In genomic region chr14:102019141-102019540, GRCh38 we compare ENCODE assay signal across 23 cellular contexts.
"Had no signal": no experiment of that assay in that cellular context is flagged by ENCODE, and none has a peak within 500 bp of the region (broad histone marks: within the 10 kb centered on the region; RNA-seq: fewer than 3 reads in every experiment).

No MANE protein-coding gene starts in this region.

- H3K27me3 Mint-ChIP-seq: central memory CD8-positive, alpha-beta T cell; dendritic cell treated with granulocyte-macrophage colony-stimulating factor and Interleukin-4, amounts not matched to agents 40 ng/mL and 50 ng/mL, for 4 days; effector memory CD8-positive, alpha-beta T cell had no signal

- H3K27me3 ChIP-seq: brain microvascular endothelial cell, gastroesophageal sphincter, neutrophil, right atrium auricular region, transverse colon, vagina had no signal

- H3K4me1 ChIP-seq: gastroesophageal sphincter, left ventricle myocardium inferior, right atrium auricular region, transverse colon, vagina had no signal

- H3K27ac ChIP-seq: brain microvascular endothelial cell, gastroesophageal sphincter, left ventricle myocardium inferior, neutrophil, right atrium auricular region, transverse colon, vagina had no signal

- H3K4me3 ChIP-seq: gastroesophageal sphincter, left ventricle myocardium inferior, mucosa of descending colon, right atrium auricular region, skin epidermis, transverse colon, vagina had no signal

- H3K4me3 Mint-ChIP-seq: central memory CD8-positive, alpha-beta T cell; dendritic cell treated with granulocyte-macrophage colony-stimulating factor and Interleukin-4, amounts not matched to agents 40 ng/mL and 50 ng/mL, for 4 days; effector memory CD8-positive, alpha-beta T cell; natural killer cell had no signal

- H3K27ac Mint-ChIP-seq: dendritic cell treated with granulocyte-macrophage colony-stimulating factor and Interleukin-4, amounts not matched to agents 40 ng/mL and 50 ng/mL, for 4 days had no signal

- ATAC-seq: effector memory CD8-positive, alpha-beta T cell; gastroesophageal sphincter; mucosa of descending colon; natural killer cell; SK-N-SH treated with all-trans-retinoic acid at 6 μM for 48 hours had no signal

- H3K9me3 Mint-ChIP-seq: central memory CD8-positive, alpha-beta T cell; dendritic cell treated with granulocyte-macrophage colony-stimulating factor and Interleukin-4, amounts not matched to agents 40 ng/mL and 50 ng/mL, for 4 days; effector memory CD8-positive, alpha-beta T cell; natural killer cell had no signal

- DNase-seq: activated CD4-positive, alpha-beta T cell treated with anti-CD3 and anti-CD28 coated beads for 4 hours; activated naive CD4-positive, alpha-beta T cell treated with anti-CD3 and anti-CD28 coated beads, Interleukin-2, amount 50 U/mL, for 16 hours; brain microvascular endothelial cell; effector memory CD8-positive, alpha-beta T cell; islet precursor cell; left ventricle myocardium inferior; natural killer cell; stimulated activated CD4-positive, alpha-beta T cell treated with anti-CD3 and anti-CD28 coated beads, Interleukin-15, amount 100 ng/mL, for 24 hours; stimulated activated CD4-positive, alpha-beta T cell treated with anti-CD3 and anti-CD28 coated beads, Interleukin-4, amount 100 ng/mL, for 24 hours; stimulated activated CD8-positive, alpha-beta memory T cell treated with anti-CD3 and anti-CD28 coated beads, Interleukin-4, amount 100 ng/mL, for 48 hours; stimulated activated naive CD4-positive, alpha-beta T cell treated with Interleukin-2 at 50 U/mL for 16 hours; substantia nigra; transverse colon; WERI-Rb-1 had no signal

- H3K9me3 ChIP-seq: gastroesophageal sphincter, left ventricle myocardium inferior, mucosa of descending colon, right atrium auricular region, transverse colon, vagina had no signal

- H3K4me1 Mint-ChIP-seq: central memory CD8-positive, alpha-beta T cell; natural killer cell had no signal
